15 cellular contexts compared by ENCODE assay signal in genomic region chr3:5014431-5014830, GRCh38. TPM values are rescaled to one million over a fixed set of nuclear protein-coding genes. Genes with fewer than 3 reads are reported as not detected.
DNase-seq lines count a peak whose midpoint lies in the region; ATAC-seq and TF ChIP-seq lines count a peak whose summit lies in the region.
"Had no signal": no experiment of that assay in that cellular context is flagged by ENCODE, and none has a peak within 500 bp of the region (broad histone marks: within the 10 kb centered on the region; RNA-seq: fewer than 3 reads in every experiment).

No MANE protein-coding gene starts in this region.

- H3K27me3 ChIP-seq in HUES6 (ENCODE audit: control insufficient read depth, insufficient read depth, low read length), result no peaks in the 10 kb centered on the region
- H3K27me3 ChIP-seq in neutrophil, result no peaks in the 10 kb centered on the region
- no peaks in the 10 kb centered on the region for H3K27me3 ChIP-seq in esophagus squamous epithelium

- peak overlapping the region in 1 of 2 donors; percentile 28 for H3K4me3 Mint-ChIP-seq in CD14-positive monocyte
- no peak overlapping the region for H3K4me3 Mint-ChIP-seq in dendritic cell treated with granulocyte-macrophage colony-stimulating factor and Interleukin-4, amounts not matched to agents 40 ng/mL and 50 ng/mL, for 4 days
- H3K4me3 Mint-ChIP-seq: activated CD4-positive, alpha-beta T cell treated with anti-CD3 and anti-CD28 coated beads, Interleukin-2, amount 10 ng/mL, durations not matched to agents 7 days and 5 days had no signal

- no peak for TF ChIP-seq POLR2A in esophagus squamous epithelium (IDR thresholded peaks at IDR 0.05)

- intact Hi-C loops in CD14-positive monocyte (cut with micrococcal nuclease), result loop anchor here in 1 of 2 donors (10.0 kb wide), 2 partner anchors 110 to 180 kb away; partner anchors contain the start of gene ARL8B
- intact Hi-C loops in dendritic cell treated with granulocyte-macrophage colony-stimulating factor and Interleukin-4, amounts not matched to agents 40 ng/mL and 50 ng/mL, for 4 days (cut with micrococcal nuclease), result loop anchor here (5.0 kb wide), 1 partner anchor 37 kb away; the partner anchor contains the start of gene BHLHE40
- intact Hi-C loops in mucosa of descending colon (cut with DNase I, micrococcal nuclease), result no loop called here
- intact Hi-C loops in esophagus squamous epithelium (cut with DNase I), result no loop called here

- no peaks in the 10 kb centered on the region for H3K9me3 ChIP-seq in HUES6 (ENCODE audit: control insufficient read depth, insufficient read depth, low read depth, low read length)
- no peaks in the 10 kb centered on the region for H3K9me3 ChIP-seq in neutrophil
- no peaks in the 10 kb centered on the region for H3K9me3 ChIP-seq in mucosa of descending colon
- no peaks in the 10 kb centered on the region for H3K9me3 ChIP-seq in esophagus squamous epithelium

- no peak for TF ChIP-seq CTCF in CD14-positive monocyte (IDR thresholded peaks at IDR 0.05)
- TF ChIP-seq CTCF in neutrophil (IDR thresholded peaks at IDR 0.05), result no peak
- no peak for TF ChIP-seq CTCF in mucosa of descending colon (IDR thresholded peaks at IDR 0.05)
- TF ChIP-seq CTCF in esophagus squamous epithelium (IDR thresholded peaks at IDR 0.05), result no peak

- peak overlapping the region in 5 of 7 donors; percentile 16 to 95 (median 70) for H3K27ac Mint-ChIP-seq in CD14-positive monocyte
- H3K27ac Mint-ChIP-seq in dendritic cell treated with granulocyte-macrophage colony-stimulating factor and Interleukin-4, amounts not matched to agents 40 ng/mL and 50 ng/mL, for 4 days, result peak overlapping the region; percentile 94

- peak overlapping the region; percentile 68 for H3K9ac ChIP-seq in HUES6 (ENCODE audit: low read length)

- H3K27me3 Mint-ChIP-seq in CD14-positive monocyte (ENCODE audit: low read depth in 3 of 3), result no peaks in the 10 kb centered on the region
- no peaks in the 10 kb centered on the region for H3K27me3 Mint-ChIP-seq in dendritic cell treated with granulocyte-macrophage colony-stimulating factor and Interleukin-4, amounts not matched to agents 40 ng/mL and 50 ng/mL, for 4 days

- H3K36me3 Mint-ChIP-seq in CD14-positive monocyte, result peaks cover 0 to 10% of the 10 kb centered on the region in 2 donors
- H3K36me3 Mint-ChIP-seq in dendritic cell treated with granulocyte-macrophage colony-stimulating factor and Interleukin-4, amounts not matched to agents 40 ng/mL and 50 ng/mL, for 4 days (ENCODE audit: low read depth), result no peaks in the 10 kb centered on the region

- H3K4me3 ChIP-seq in HUES6 (ENCODE audit: low read depth, low read length), result no peak overlapping the region
- no peak overlapping the region for H3K4me3 ChIP-seq in neutrophil (ENCODE audit: low read depth in 1 of 2, low read length in 1 of 2)
- no peak overlapping the region for H3K4me3 ChIP-seq in mucosa of descending colon
- no peak overlapping the region for H3K4me3 ChIP-seq in esophagus squamous epithelium

- 87 to 90% methylated on average over 6 to 7 of the region's 7 CpGs for WGBS in esophagus squamous epithelium, 2 donors

- H3K27ac ChIP-seq in HUES6 (ENCODE audit: low read depth, low read length) (peak overlapping the region; percentile 70; the same call in 1 of the 2 replicates), neutrophil (peak overlapping the region; percentile 96), esophagus squamous epithelium (peak overlapping the region in 2 of 4 donors; percentile 81 to 86)

- H3K36me3 ChIP-seq in HUES6 (ENCODE audit: control insufficient read depth, insufficient read depth, low read length) (no peaks in the 10 kb centered on the region), neutrophil (no peaks in the 10 kb centered on the region), mucosa of descending colon (ENCODE audit: low read depth) (no peaks in the 10 kb centered on the region), esophagus squamous epithelium (no peaks in the 10 kb centered on the region)

- ATAC-seq in mucosa of descending colon, result no peak

- peaks cover 80% of the 10 kb centered on the region for H3K4me1 Mint-ChIP-seq in CD14-positive monocyte
- peaks cover 85% of the 10 kb centered on the region for H3K4me1 Mint-ChIP-seq in dendritic cell treated with granulocyte-macrophage colony-stimulating factor and Interleukin-4, amounts not matched to agents 40 ng/mL and 50 ng/mL, for 4 days (ENCODE audit: low read depth)

- no peak for DNase-seq in CD14-positive monocyte (ENCODE audit: low spot score)
- DNase-seq in mucosa of descending colon, result no peak
- DNase-seq in activated gamma-delta T cell (lab: John Stamatoyannopoulos, UW), result no peak
- no peak for DNase-seq in NCI-H2227 treated with DMSO at 0.1 percent for 48 hours (lab: John Stamatoyannopoulos, UW)
- no peak for DNase-seq in esophagus squamous epithelium (lab: John Stamatoyannopoulos, UW)
- DNase-seq: activated CD4-positive, alpha-beta T cell treated with anti-CD3 and anti-CD28 coated beads, Interleukin-2, amount 10 ng/mL, durations not matched to agents 7 days and 5 days; DND-41; effector CD4-positive, alpha-beta T cell; MV-4-11; NCI-H2081 treated with DMSO at 0.1 percent for 48 hours; NCI-H82; stimulated activated CD4-positive, alpha-beta T cell treated with anti-CD3 and anti-CD28 coated beads, Interleukin-4, amount 100 ng/mL, for 4 hours had no signal

- peaks cover 0 to 3% (median 0%) of the 10 kb centered on the region in 7 donors for H3K9me3 Mint-ChIP-seq in CD14-positive monocyte
- H3K9me3 Mint-ChIP-seq in dendritic cell treated with granulocyte-macrophage colony-stimulating factor and Interleukin-4, amounts not matched to agents 40 ng/mL and 50 ng/mL, for 4 days, result no peaks in the 10 kb centered on the region
- H3K9me3 Mint-ChIP-seq: activated CD4-positive, alpha-beta T cell treated with anti-CD3 and anti-CD28 coated beads, Interleukin-2, amount 10 ng/mL, durations not matched to agents 7 days and 5 days had no signal

- H3K4me1 ChIP-seq in HUES6 (ENCODE audit: control insufficient read depth, insufficient read depth, low read length), result peaks cover 56% of the 10 kb centered on the region
- peaks cover 85 to 89% of the 10 kb centered on the region in 2 experiments for H3K4me1 ChIP-seq in neutrophil (ENCODE audit: control insufficient read depth in 1 of 2, insufficient read depth in 1 of 2, low read depth in 1 of 2, low read length in 1 of 2)
- H3K4me1 ChIP-seq in mucosa of descending colon (ENCODE audit: low read depth), result peaks cover 32% of the 10 kb centered on the region
- H3K4me1 ChIP-seq in esophagus squamous epithelium, result peaks cover 39 to 83% (median 64%) of the 10 kb centered on the region in 3 donors

RNA-seq across cellular contexts. Expression of gene BHLHE40, which starts 35.2 kb away (rescaled TPM):
- 10 to 100 TPM; 20.2 to 23.4 TPM for polyA plus RNA-seq in CD14-positive monocyte
- 10 to 100 TPM; 40.2 to 45.5 (median 42.9) TPM for total RNA-seq in mucosa of descending colon
- total RNA-seq in esophagus squamous epithelium, result 100 to 1,000 TPM; 124 to 194 (median 153) TPM
